Comparison of ENCODE assay signal across 1 cellular context in the genomic region with DNA sequence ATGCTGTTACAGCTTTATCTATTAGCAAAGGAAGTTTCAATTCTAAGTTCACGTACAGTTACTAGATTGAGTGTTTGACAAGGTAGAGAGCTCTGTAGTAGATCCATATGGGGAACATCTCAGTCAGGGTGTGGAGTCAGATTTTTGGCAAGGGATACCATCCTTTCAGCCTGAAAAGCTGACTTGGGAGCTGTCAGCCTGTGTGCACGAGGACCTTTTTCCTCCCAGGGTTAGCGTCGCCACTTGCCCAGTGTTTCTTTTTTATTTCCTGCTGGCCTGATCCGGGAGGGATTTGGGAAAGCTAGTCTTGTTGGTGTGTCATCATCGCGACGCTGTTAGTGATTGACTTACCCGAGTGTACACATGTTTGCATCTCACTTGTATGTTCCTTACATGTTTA.
TF ChIP-seq lines count a peak whose summit lies in the region.

No MANE protein-coding gene starts in this region.

TF ChIP-seq in IMR-90, 13 proteins besides CTCF, POLR2A, EP300 and RAD21:
- TF ChIP-seq MAZ (IDR thresholded peaks at IDR 0.05; ENCODE audit: borderline replicate concordance, low read depth, low read length) (no peak), BHLHE40 (IDR thresholded peaks at IDR 0.05; ENCODE audit: low read depth, low read length) (no peak), CHD1 (IDR thresholded peaks at IDR 0.05; ENCODE audit: low read depth, low read length) (no peak), MAFK (IDR thresholded peaks at IDR 0.05; ENCODE audit: low read depth, low read length) (no peak), RFX5 (IDR thresholded peaks at IDR 0.05; ENCODE audit: low read depth, low read length) (no peak), SMC3 (IDR thresholded peaks at IDR 0.05; ENCODE audit: low read depth, low read length) (no peak), MXI1 (IDR thresholded peaks at IDR 0.05; ENCODE audit: borderline replicate concordance, low read depth, low read length) (no peak), RCOR1 (IDR thresholded peaks at IDR 0.05; ENCODE audit: insufficient replicate concordance, low read length) (no peak), NFE2L2 (IDR thresholded peaks at IDR 0.05; ENCODE audit: low read depth, low read length) (no peak), ELK1 (IDR thresholded peaks at IDR 0.05; ENCODE audit: borderline replicate concordance, low read depth, low read length) (no peak), USF2 (IDR thresholded peaks at IDR 0.05; ENCODE audit: low read depth, low read length) (no peak)
